7 cellular contexts compared by ENCODE assay signal in genomic region chr6:131530936-131531335, GRCh38. TPM values are rescaled to one million over a fixed set of nuclear protein-coding genes. Genes with fewer than 3 reads are reported as not detected.
"Had no signal": no experiment of that assay in that cellular context is flagged by ENCODE, and none has a peak within 500 bp of the region (broad histone marks: within the 10 kb centered on the region; RNA-seq: fewer than 3 reads in every experiment).

No MANE protein-coding gene starts in this region.

RNA-seq across cellular contexts. Expression of gene ARG1, which starts 42.1 kb away (rescaled TPM):
- total RNA-seq: dermis microvascular lymphatic vessel endothelial cell, kidney epithelial cell, lung microvascular endothelial cell, mesothelial cell of epicardium, osteocyte, smooth muscle cell, testis had no signal
- polyA plus RNA-seq: smooth muscle cell had no signal
